Comparison of ENCODE assay signal across 11 cellular contexts in genomic region chr9:6243746-6244145, GRCh38. TPM values are rescaled to one million over a fixed set of nuclear protein-coding genes. Genes with fewer than 3 reads are reported as not detected.
DNase-seq lines count a peak whose midpoint lies in the region; ATAC-seq, FAIRE-seq and TF ChIP-seq lines count a peak whose summit lies in the region.
"Had no signal": no experiment of that assay in that cellular context is flagged by ENCODE, and none has a peak within 500 bp of the region (broad histone marks: within the 10 kb centered on the region; RNA-seq: fewer than 3 reads in every experiment).

No MANE protein-coding gene starts in this region.

- peaks cover 8% of the 10 kb centered on the region for H3K4me1 ChIP-seq in endothelial cell of umbilical vein (ENCODE audit: control insufficient read depth, extremely low read depth, insufficient read depth, low read length)
- H3K4me1 ChIP-seq in esophagus squamous epithelium, result peaks cover 0 to 10% (median 9%) of the 10 kb centered on the region in 3 donors

- H3K27me3 ChIP-seq in endothelial cell of umbilical vein (ENCODE audit: control insufficient read depth in 2 of 2, insufficient read depth in 2 of 2, low read length in 2 of 2) (no peaks in the 10 kb centered on the region), esophagus squamous epithelium (no peaks in the 10 kb centered on the region)

- H4K20me1 ChIP-seq in endothelial cell of umbilical vein (replicated peaks; ENCODE audit: control insufficient read depth, extremely low read depth, insufficient read depth, low read length), result no peaks in the 10 kb centered on the region

- DNase-seq in GM12891 (ENCODE audit: insufficient read length, low spot score) (peak; percentile 5), endothelial cell of umbilical vein (ENCODE audit: low read depth, low spot score) (no peak), immature natural killer cell (no peak), DMS114 treated with DMSO at 0.1 percent for 48 hours (lab: John Stamatoyannopoulos, UW; ENCODE audit: unreplicated experiment) (no peak), NCI-H2196 treated with DMSO at 0.1 percent for 48 hours (lab: John Stamatoyannopoulos, UW; ENCODE audit: unreplicated experiment) (no peak), esophagus squamous epithelium (lab: John Stamatoyannopoulos, UW) (no peak)
- DNase-seq: activated CD4-positive, CD25-positive, alpha-beta regulatory T cell treated with anti-CD3 and anti-CD28 coated beads, Interleukin-2, amount 50 U/mL, for 72 hours; effector memory CD8-positive, alpha-beta T cell; nephron progenitor cell had no signal

- no peak overlapping the region for H3K9ac ChIP-seq in endothelial cell of umbilical vein (replicated peaks; ENCODE audit: extremely low read depth, insufficient read depth, low read length)

- H3K4me3 ChIP-seq in endothelial cell of umbilical vein (replicated peaks in 1 of 3; ENCODE audit: insufficient read depth in 1 of 3, low read depth in 1 of 3, low read length in 3 of 3) (no peak overlapping the region), esophagus squamous epithelium (no peak overlapping the region)

- no peak for TF ChIP-seq CTCF in endothelial cell of umbilical vein (IDR thresholded peaks at IDR 0.05; ENCODE audit: extremely low read depth in 1 of 2, insufficient read depth in 1 of 2, low read depth in 1 of 2, low read length in 2 of 2)
- no peak for TF ChIP-seq CTCF in esophagus squamous epithelium (IDR thresholded peaks at IDR 0.05)

- no peak overlapping the region for H3K27ac Mint-ChIP-seq in immature natural killer cell
- H3K27ac Mint-ChIP-seq: effector memory CD8-positive, alpha-beta T cell; nephron progenitor cell had no signal

- no peaks in the 10 kb centered on the region for H3K9me1 ChIP-seq in endothelial cell of umbilical vein (replicated peaks; ENCODE audit: control insufficient read depth, extremely low read depth, insufficient read depth, low read length)

- H3K9me3 ChIP-seq in endothelial cell of umbilical vein (replicated peaks; ENCODE audit: control insufficient read depth, insufficient read depth, low read length) (no peaks in the 10 kb centered on the region), esophagus squamous epithelium (no peaks in the 10 kb centered on the region)

- peak; percentile 48 for FAIRE-seq in GM12891 (lab: Jason Lieb, UNC)
- FAIRE-seq in endothelial cell of umbilical vein (lab: Jason Lieb, UNC), result no peak

- no peaks in the 10 kb centered on the region for H3K36me3 Mint-ChIP-seq in immature natural killer cell

- no TSS peak for BruUV-seq in endothelial cell of umbilical vein (replicated peaks; lab: Mats Ljungman, UMichigan)

- H2AFZ ChIP-seq in endothelial cell of umbilical vein (ENCODE audit: low read depth, low read length), result peak overlapping the region; percentile 17

- H3K9me3 Mint-ChIP-seq in immature natural killer cell, result no peaks in the 10 kb centered on the region
- H3K9me3 Mint-ChIP-seq: effector memory CD8-positive, alpha-beta T cell had no signal

- peaks cover 6 to 10% (median 6%) of the 10 kb centered on the region in 3 donors for H3K27me3 Mint-ChIP-seq in immature natural killer cell (ENCODE audit: low read depth in 3 of 3)

- ATAC-seq in GM19397 (IDR thresholded peaks at IDR 0.05; ENCODE audit: unreplicated experiment), result peak; percentile 77
- peak; percentile 79 for ATAC-seq in HG03103 (IDR thresholded peaks at IDR 0.05; ENCODE audit: low read depth, unreplicated experiment)
- ATAC-seq: effector memory CD8-positive, alpha-beta T cell had no signal

- POLR2A ChIA-PET in endothelial cell of umbilical vein (lab: Charles Lee), result no interaction called here

- H3K4me2 ChIP-seq in endothelial cell of umbilical vein (ENCODE audit: insufficient read depth, low read length), result no peak overlapping the region

- TF ChIP-seq POLR2A in GM12891 (IDR thresholded peaks at IDR 0.05; ENCODE audit: low read depth, low read length) (no peak), endothelial cell of umbilical vein (IDR thresholded peaks at IDR 0.05; ENCODE audit: low read depth, low read length) (no peak), esophagus squamous epithelium (IDR thresholded peaks at IDR 0.05) (no peak)

- dilution Hi-C loops in endothelial cell of umbilical vein (cut with MboI; ENCODE audit: extremely low pct_ligation_motif_present, low sequenced_read_pairs), result no loop called here

- H3K27ac ChIP-seq in endothelial cell of umbilical vein (ENCODE audit: insufficient read depth, low read depth, low read length), result no peak overlapping the region
- H3K27ac ChIP-seq in esophagus squamous epithelium, result no peak overlapping the region

- no peak overlapping the region for H3K4me3 Mint-ChIP-seq in immature natural killer cell
- H3K4me3 Mint-ChIP-seq: effector memory CD8-positive, alpha-beta T cell; nephron progenitor cell had no signal

- peaks cover 0 to 2% of the 10 kb centered on the region in 2 experiments for H3K36me3 ChIP-seq in endothelial cell of umbilical vein (ENCODE audit: control insufficient read depth in 2 of 2, extremely low read depth in 1 of 2, insufficient read depth in 2 of 2, low read length in 2 of 2)
- H3K36me3 ChIP-seq in esophagus squamous epithelium, result no peaks in the 10 kb centered on the region

- CTCF ChIA-PET in endothelial cell of umbilical vein (lab: Charles Lee), result no interaction called here

- no peaks in the 10 kb centered on the region for H3K4me1 Mint-ChIP-seq in immature natural killer cell
- H3K4me1 Mint-ChIP-seq: nephron progenitor cell had no signal

- intact Hi-C loops in endothelial cell of umbilical vein (cut with micrococcal nuclease), result no loop called here
- intact Hi-C loops in esophagus squamous epithelium (cut with DNase I), result no loop called here

- no peaks in the 10 kb centered on the region for H3K79me2 ChIP-seq in endothelial cell of umbilical vein (ENCODE audit: control insufficient read depth, insufficient read depth, low read length)

TF ChIP-seq in GM12891, 5 proteins besides CTCF, POLR2A, EP300 and RAD21:
- TF ChIP-seq POU2F2 (IDR thresholded peaks at IDR 0.05; ENCODE audit: low read depth, low read length) (no peak), TAF1 (IDR thresholded peaks at IDR 0.05; ENCODE audit: low read depth, low read length) (no peak), SPI1 (IDR thresholded peaks at IDR 0.05; ENCODE audit: low read depth, low read length) (no peak), POLR2AphosphoS5 (IDR thresholded peaks at IDR 0.05; ENCODE audit: low read depth, low read length) (no peak), PAX5 (IDR thresholded peaks at IDR 0.05; ENCODE audit: insufficient read depth, low read length, severe bottlenecking) (no peak)

TF ChIP-seq in endothelial cell of umbilical vein, 7 proteins besides CTCF, POLR2A, EP300 and RAD21:
- no peak for TF ChIP-seq JUN (IDR thresholded peaks at IDR 0.05; ENCODE audit: borderline replicate concordance, insufficient read depth, insufficient read length, low read depth)
- TF ChIP-seq EZH2 (IDR thresholded peaks at IDR 0.05; ENCODE audit: borderline replicate concordance, low read depth, low read length, severe bottlenecking), result no peak
- TF ChIP-seq FOS (IDR thresholded peaks at IDR 0.05; ENCODE audit: borderline replicate concordance, insufficient read depth, low read length), result no peak
- TF ChIP-seq, protein P1, sequence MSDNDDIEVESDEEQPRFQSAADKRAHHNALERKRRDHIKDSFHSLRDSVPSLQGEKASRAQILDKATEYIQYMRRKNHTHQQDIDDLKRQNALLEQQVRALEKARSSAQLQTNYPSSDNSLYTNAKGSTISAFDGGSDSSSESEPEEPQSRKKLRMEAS (IDR thresholded peaks at IDR 0.05; ENCODE audit: insufficient read depth, insufficient read length), result no peak
- TF ChIP-seq MYC (IDR thresholded peaks at IDR 0.05; ENCODE audit: low read depth, low read length), result no peak
- TF ChIP-seq GATA2 (IDR thresholded peaks at IDR 0.05; ENCODE audit: insufficient read depth, insufficient read length, low read depth, low read length), result no peak
- no peak for TF ChIP-seq POLR2AphosphoS5 (IDR thresholded peaks at IDR 0.05; ENCODE audit: insufficient read depth, low read depth, low read length)

RNA-seq across cellular contexts. Expression of gene IL33, which starts 28.1 kb away (rescaled TPM):
- polyA plus RNA-seq in GM12891 (2012; ENCODE audit: low read depth, missing spikeins), result not detected
- total RNA-seq in endothelial cell of umbilical vein, result 8.5 and 13.8 TPM in 2 replicates
- polyA plus RNA-seq in endothelial cell of umbilical vein, result 6.0 and 8.7 TPM in 2 replicates
- 4.5 and 5.9 TPM in 2 replicates for polyA plus RNA-seq in endothelial cell of umbilical vein (2011; cell fraction: cytosol; rRNA removed)
- 6.8 and 7.6 TPM in 2 replicates for polyA plus RNA-seq in endothelial cell of umbilical vein (2011; cell fraction: nucleus; rRNA removed)
- 2.5 and 3.1 TPM in 2 replicates for polyA plus RNA-seq in endothelial cell of umbilical vein (2012)
- polyA minus RNA-seq in endothelial cell of umbilical vein, result 2.8 and 6.6 TPM in 2 replicates
- not detected for polyA minus RNA-seq in endothelial cell of umbilical vein (2011; cell fraction: cytosol; rRNA and poly(A)+ RNA removed)
- 5.2 and 6.1 TPM in 2 replicates for polyA minus RNA-seq in endothelial cell of umbilical vein (2011; cell fraction: nucleus; rRNA and poly(A)+ RNA removed)
- polyA plus RNA-seq in immature natural killer cell, result not detected
- 10 to 100 TPM in 2 of 4 donors, 1 to 10 TPM in 2; 1.9 to 34.0 (median 18.0) TPM for total RNA-seq in esophagus squamous epithelium
